Comparison of ENCODE assay signal across 8 cellular contexts in the genomic region with DNA sequence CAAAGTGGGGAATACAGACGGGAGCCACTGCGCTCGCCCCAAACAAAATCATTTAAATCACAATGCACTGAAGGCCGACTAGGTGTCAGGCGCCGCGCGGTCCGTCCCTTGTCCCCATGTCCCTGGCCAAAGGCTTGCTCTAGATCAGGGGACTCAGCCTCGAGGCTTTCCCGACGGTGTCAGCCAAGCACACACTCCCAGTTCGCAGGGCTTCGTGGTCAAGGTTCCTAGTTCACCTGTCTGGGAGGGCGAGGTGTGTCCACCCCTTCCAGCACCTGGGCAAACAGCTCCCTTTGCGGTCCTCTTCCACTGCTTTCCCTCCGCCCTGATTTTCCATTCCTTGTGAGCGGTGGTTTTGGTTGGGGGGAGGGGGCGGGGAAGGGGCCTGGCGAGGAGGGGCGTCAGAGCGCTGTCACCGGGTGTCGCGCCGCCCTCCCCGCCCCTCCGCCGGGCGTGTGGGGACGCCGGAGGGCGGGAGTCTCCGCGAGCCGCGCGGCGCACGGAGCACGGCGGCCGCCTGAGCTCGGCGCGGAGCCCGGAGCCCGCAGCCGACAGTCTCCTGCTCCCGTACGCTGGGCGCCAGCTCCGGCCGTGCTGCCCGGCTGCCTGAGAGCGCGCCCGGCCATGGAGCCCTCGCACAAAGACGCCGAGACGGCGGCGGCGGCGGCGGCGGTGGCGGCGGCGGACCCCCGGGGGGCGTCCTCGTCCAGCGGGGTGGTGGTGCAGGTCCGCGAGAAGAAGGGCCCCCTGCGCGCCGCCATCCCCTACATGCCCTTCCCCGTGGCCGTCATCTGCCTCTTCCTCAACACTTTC. TPM values are rescaled to one million over a fixed set of nuclear protein-coding genes. Genes with fewer than 3 reads are reported as not detected.
DNase-seq lines count a peak whose midpoint lies in the region; ATAC-seq and TF ChIP-seq lines count a peak whose summit lies in the region.

Gene STUM (plus strand): TSS at position 484 of the 813 bp plus-strand sequence. CDS start 141 bp downstream, at position 625.

- no peak for TF ChIP-seq POLR2A in ovary (IDR thresholded peaks at IDR 0.05)

- TF ChIP-seq CTCF in MM.1S (IDR thresholded peaks at IDR 0.05; ENCODE audit: low read length), result no peak
- no peak for TF ChIP-seq CTCF in glutamatergic neuron (IDR thresholded peaks at IDR 0.05; ENCODE audit: partially characterized antibody, unreplicated experiment)
- TF ChIP-seq CTCF in ovary (IDR thresholded peaks at IDR 0.05), result no peak

- intact Hi-C loops in ovary (cut with DNase I), result loop anchor here (5.0 to 10.0 kb wide), 7 partner anchors 54 to 896 kb away; no protein-coding TSS in a partner anchor

- H3K36me3 ChIP-seq in MM.1S (replicated peaks; ENCODE audit: insufficient read depth, low read length), result no peaks in the 10 kb centered on the region
- no peaks in the 10 kb centered on the region for H3K36me3 ChIP-seq in ovary

- ATAC-seq in HG03108 (IDR thresholded peaks at IDR 0.05; ENCODE audit: unreplicated experiment) (no peak), GM18909 (IDR thresholded peaks at IDR 0.05; ENCODE audit: poor library complexity, unreplicated experiment) (no peak), HG03457 (IDR thresholded peaks at IDR 0.05; ENCODE audit: unreplicated experiment) (no peak)

- H3K4me1 Mint-ChIP-seq in activated T-cell treated with anti-CD3 and anti-CD28 coated beads, Interleukin-2, amount 50 U/mL, for 24 hours (ENCODE audit: low read depth), result peaks cover 14% of the 10 kb centered on the region
- H3K4me1 Mint-ChIP-seq in glutamatergic neuron (ENCODE audit: low read depth, unreplicated experiment), result peaks cover 20% of the 10 kb centered on the region

- H3K9me2 ChIP-seq in MM.1S (replicated peaks; ENCODE audit: insufficient read depth, low read length), result no peaks in the 10 kb centered on the region

- H3K27me3 ChIP-seq in MM.1S (replicated peaks; ENCODE audit: insufficient read depth, low read length) (peaks cover 17% of the 10 kb centered on the region), ovary (no peaks in the 10 kb centered on the region)

- peak within 1 kb of the TSS; percentile 98 for H3K4me2 ChIP-seq in MM.1S (ENCODE audit: low read depth, low read length)

- no peaks in the 10 kb centered on the region for H3F3A ChIP-seq in MM.1S (ENCODE audit: insufficient read depth, low read length)

- H3K27ac ChIP-seq in MM.1S (ENCODE audit: low read length), result no peak within 1 kb of the TSS
- H3K27ac ChIP-seq in ovary, result peak within 1 kb of the TSS in 1 of 2 donors; percentile 11

- no peak within 1 kb of the TSS for H3K27ac Mint-ChIP-seq in activated T-cell treated with anti-CD3 and anti-CD28 coated beads, Interleukin-2, amount 50 U/mL, for 24 hours
- peak within 1 kb of the TSS; percentile 48 for H3K27ac Mint-ChIP-seq in glutamatergic neuron (ENCODE audit: unreplicated experiment)

- H2AFZ ChIP-seq in MM.1S (ENCODE audit: low read length), result peak within 1 kb of the TSS; percentile 69

- 1 to 3% (median 1%) methylated on average over 58 to 82 of the region's 82 CpGs for WGBS in ovary, 3 donors

- peaks cover 7% of the 10 kb centered on the region; the same call in 1 of the 2 replicates for H3K4me1 ChIP-seq in MM.1S (ENCODE audit: low read length)
- peaks cover 5% of the 10 kb centered on the region for H3K4me1 ChIP-seq in ovary (ENCODE audit: insufficient read depth)

- peak within 1 kb of the TSS; percentile 60 for H3K4me3 Mint-ChIP-seq in activated T-cell treated with anti-CD3 and anti-CD28 coated beads, Interleukin-2, amount 50 U/mL, for 24 hours
- peak within 1 kb of the TSS; percentile 81 for H3K4me3 Mint-ChIP-seq in glutamatergic neuron (ENCODE audit: unreplicated experiment)

- DNase-seq in DMS53 treated with DMSO at 0.1 percent for 48 hours (lab: John Stamatoyannopoulos, UW; ENCODE audit: unreplicated experiment), result peak; percentile 69
- DNase-seq in MM.1S, result peak; percentile 36
- DNase-seq in activated T-cell treated with anti-CD3 and anti-CD28 coated beads, Interleukin-2, amount 50 U/mL, for 24 hours, result peak; percentile 51
- DNase-seq in glutamatergic neuron, result peak; percentile 66
- peak in 4 of 5 donors; percentile 23 to 67 (median 44) for DNase-seq in ovary

- TF ChIP-seq EP300 in ovary (IDR thresholded peaks at IDR 0.05), result no peak

- no peak within 1 kb of the TSS for H3K9ac ChIP-seq in MM.1S (ENCODE audit: low read length)

- H3K4me3 ChIP-seq in MM.1S (ENCODE audit: low read length) (peak within 1 kb of the TSS; percentile 65), ovary (peak within 1 kb of the TSS; percentile 61)

- H3K27me3 Mint-ChIP-seq in activated T-cell treated with anti-CD3 and anti-CD28 coated beads, Interleukin-2, amount 50 U/mL, for 24 hours, result peaks cover 64% of the 10 kb centered on the region
- H3K27me3 Mint-ChIP-seq in glutamatergic neuron (ENCODE audit: unreplicated experiment), result peaks cover 10% of the 10 kb centered on the region

- no peaks in the 10 kb centered on the region for H3K9me3 Mint-ChIP-seq in activated T-cell treated with anti-CD3 and anti-CD28 coated beads, Interleukin-2, amount 50 U/mL, for 24 hours
- H3K9me3 Mint-ChIP-seq in glutamatergic neuron (ENCODE audit: unreplicated experiment), result peaks cover 6% of the 10 kb centered on the region

- H4K20me1 ChIP-seq in MM.1S (ENCODE audit: insufficient read depth, low read length), result no peaks in the 10 kb centered on the region

- H3K9me3 ChIP-seq in MM.1S (replicated peaks; ENCODE audit: insufficient read depth, low read length) (no peaks in the 10 kb centered on the region), ovary (no peaks in the 10 kb centered on the region)

- H3K36me3 Mint-ChIP-seq in activated T-cell treated with anti-CD3 and anti-CD28 coated beads, Interleukin-2, amount 50 U/mL, for 24 hours (ENCODE audit: low read depth), result no peaks in the 10 kb centered on the region
- H3K36me3 Mint-ChIP-seq in glutamatergic neuron (ENCODE audit: unreplicated experiment), result no peaks in the 10 kb centered on the region

- H3K79me2 ChIP-seq in MM.1S (ENCODE audit: low read length), result no peaks in the 10 kb centered on the region

RNA-seq across cellular contexts. Expression of gene STUM, which starts in this region (rescaled TPM):
- total RNA-seq in glutamatergic neuron (ENCODE audit: unreplicated experiment) (11.0 TPM), ovary (1 to 10 TPM in 5 of 7 donors, under 1 TPM in 2; 0.24 to 6.1 (median 2.5) TPM)
- polyA plus RNA-seq in ovary, result 1 to 10 TPM; 1.6 to 2.7 TPM
